Comparison of ENCODE assay signal across 13 cellular contexts in genomic region chr9:99303177-99303576, GRCh38.
"Had no signal": no experiment of that assay in that cellular context is flagged by ENCODE, and none has a peak within 500 bp of the region (broad histone marks: within the 10 kb centered on the region; RNA-seq: fewer than 3 reads in every experiment).

No MANE protein-coding gene starts in this region.

- DNase-seq: activated effector memory CD4-positive, alpha-beta T cell treated with anti-CD3 and anti-CD28 coated beads, Interleukin-2, amount 50 U/mL, for 16 hours; activated T-cell treated with anti-CD3 and anti-CD28 coated beads, Interleukin-2, amount 50 U/mL, for 1 hour; amygdala; cortex of kidney; effector CD8-positive, alpha-beta T cell; left cardiac atrium; lower lobe of right lung; midbrain; retina had no signal

- H3K4me1 Mint-ChIP-seq: central memory CD8-positive, alpha-beta T cell had no signal

- H3K27ac Mint-ChIP-seq: activated naive CD8-positive, alpha-beta T cell had no signal

- H3K9me3 Mint-ChIP-seq: central memory CD8-positive, alpha-beta T cell had no signal

- H3K36me3 Mint-ChIP-seq: activated naive CD8-positive, alpha-beta T cell; brain had no signal

- ATAC-seq: activated CD4-positive, CD25-positive, alpha-beta regulatory T cell treated with anti-CD3 and anti-CD28 coated beads, Interleukin-2, amount 50 U/mL, for 24 hours; left cardiac atrium; lower lobe of right lung had no signal

- H3K4me3 Mint-ChIP-seq: activated naive CD8-positive, alpha-beta T cell; brain; central memory CD8-positive, alpha-beta T cell had no signal
